Comparison of ENCODE assay signal across 2 cellular contexts in the genomic region with DNA sequence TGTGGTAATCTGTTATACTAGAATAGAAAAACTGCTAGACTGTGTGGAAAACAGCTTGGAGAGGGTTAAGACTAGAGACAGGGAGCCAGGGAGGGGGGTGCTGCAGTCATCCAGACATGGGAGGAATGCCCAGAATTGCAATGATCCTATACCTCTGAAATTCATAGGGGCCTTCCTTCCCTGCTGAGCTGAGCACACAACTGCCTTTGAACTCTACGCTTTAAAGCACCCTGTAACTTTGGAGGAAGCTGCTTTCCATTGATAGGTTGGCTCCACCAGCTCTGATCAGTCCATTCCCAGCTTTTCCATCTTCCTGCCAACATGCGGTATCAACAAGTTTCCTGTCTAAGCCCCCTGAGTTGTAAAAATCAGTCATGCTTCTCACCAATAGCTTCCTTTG.
TF ChIP-seq lines count a peak whose summit lies in the region.

No MANE protein-coding gene starts in this region.

TF ChIP-seq in WTC11, 78 proteins besides CTCF, POLR2A, EP300 and RAD21 (continued from another document):
- TF ChIP-seq ARID4B (CRISPR knock-in tag; IDR thresholded peaks at IDR 0.05; ENCODE audit: borderline replicate concordance): no peak
- TF ChIP-seq EMX1 (CRISPR knock-in tag; IDR thresholded peaks at IDR 0.05): no peak
- TF ChIP-seq SOX15 (CRISPR knock-in tag; IDR thresholded peaks at IDR 0.05): no peak
- TF ChIP-seq, protein P1, sequence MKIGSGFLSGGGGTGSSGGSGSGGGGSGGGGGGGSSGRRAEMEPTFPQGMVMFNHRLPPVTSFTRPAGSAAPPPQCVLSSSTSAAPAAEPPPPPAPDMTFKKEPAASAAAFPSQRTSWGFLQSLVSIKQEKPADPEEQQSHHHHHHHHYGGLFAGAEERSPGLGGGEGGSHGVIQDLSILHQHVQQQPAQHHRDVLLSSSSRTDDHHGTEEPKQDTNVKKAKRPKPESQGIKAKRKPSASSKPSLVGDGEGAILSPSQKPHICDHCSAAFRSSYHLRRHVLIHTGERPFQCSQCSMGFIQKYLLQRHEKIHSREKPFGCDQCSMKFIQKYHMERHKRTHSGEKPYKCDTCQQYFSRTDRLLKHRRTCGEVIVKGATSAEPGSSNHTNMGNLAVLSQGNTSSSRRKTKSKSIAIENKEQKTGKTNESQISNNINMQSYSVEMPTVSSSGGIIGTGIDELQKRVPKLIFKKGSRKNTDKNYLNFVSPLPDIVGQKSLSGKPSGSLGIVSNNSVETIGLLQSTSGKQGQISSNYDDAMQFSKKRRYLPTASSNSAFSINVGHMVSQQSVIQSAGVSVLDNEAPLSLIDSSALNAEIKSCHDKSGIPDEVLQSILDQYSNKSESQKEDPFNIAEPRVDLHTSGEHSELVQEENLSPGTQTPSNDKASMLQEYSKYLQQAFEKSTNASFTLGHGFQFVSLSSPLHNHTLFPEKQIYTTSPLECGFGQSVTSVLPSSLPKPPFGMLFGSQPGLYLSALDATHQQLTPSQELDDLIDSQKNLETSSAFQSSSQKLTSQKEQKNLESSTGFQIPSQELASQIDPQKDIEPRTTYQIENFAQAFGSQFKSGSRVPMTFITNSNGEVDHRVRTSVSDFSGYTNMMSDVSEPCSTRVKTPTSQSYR (CRISPR knock-in tag; IDR thresholded peaks at IDR 0.05): no peak
- TF ChIP-seq GRHL2 (CRISPR knock-in tag; IDR thresholded peaks at IDR 0.05; ENCODE audit: insufficient replicate concordance, severe bottlenecking): no peak
- no peak for TF ChIP-seq GABPB1 (CRISPR knock-in tag; IDR thresholded peaks at IDR 0.05)
- TF ChIP-seq, protein P2, sequence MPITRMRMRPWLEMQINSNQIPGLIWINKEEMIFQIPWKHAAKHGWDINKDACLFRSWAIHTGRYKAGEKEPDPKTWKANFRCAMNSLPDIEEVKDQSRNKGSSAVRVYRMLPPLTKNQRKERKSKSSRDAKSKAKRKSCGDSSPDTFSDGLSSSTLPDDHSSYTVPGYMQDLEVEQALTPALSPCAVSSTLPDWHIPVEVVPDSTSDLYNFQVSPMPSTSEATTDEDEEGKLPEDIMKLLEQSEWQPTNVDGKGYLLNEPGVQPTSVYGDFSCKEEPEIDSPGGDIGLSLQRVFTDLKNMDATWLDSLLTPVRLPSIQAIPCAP (CRISPR knock-in tag; IDR thresholded peaks at IDR 0.05): no peak
- TF ChIP-seq NFYB (CRISPR knock-in tag; conservative IDR thresholded peaks at IDR 0.05; ENCODE audit: low read depth): no peak

TF ChIP-seq in liver, 16 proteins besides CTCF, POLR2A, EP300 and RAD21 (continued from another document):
- TF ChIP-seq GABPA (IDR thresholded peaks at IDR 0.05 in 1 of 2, conservative IDR thresholded peaks at IDR 0.05 in 1 of 2): no peak
- no peak for TF ChIP-seq MAX (IDR thresholded peaks at IDR 0.05)
- no peak for TF ChIP-seq NR2F2 (IDR thresholded peaks at IDR 0.05)
- no peak for TF ChIP-seq YY1 (IDR thresholded peaks at IDR 0.05)
